Comparison of ENCODE assay signal across 17 cellular contexts in the genomic region with DNA sequence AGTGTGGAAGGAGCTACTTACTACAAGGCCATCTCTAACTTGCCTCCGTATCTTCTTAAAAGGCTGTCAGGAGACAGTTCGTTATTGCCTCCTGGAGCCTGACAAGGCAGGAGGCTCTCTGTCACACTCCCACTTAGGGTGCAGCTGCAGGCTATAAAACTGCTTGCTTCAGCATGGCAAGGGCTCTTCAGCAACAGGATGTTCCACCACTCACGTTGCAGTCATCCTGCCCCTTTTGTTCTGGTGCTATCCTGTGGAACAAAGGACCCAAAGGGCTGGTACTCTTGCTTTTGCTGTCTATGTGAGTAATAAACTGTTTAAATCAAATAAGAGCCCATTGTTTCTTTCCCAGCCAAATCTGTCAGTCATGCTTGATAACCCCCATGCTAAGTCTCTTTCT.
DNase-seq lines count a peak whose midpoint lies in the region; ATAC-seq and TF ChIP-seq lines count a peak whose summit lies in the region.
"Had no signal": no experiment of that assay in that cellular context is flagged by ENCODE, and none has a peak within 500 bp of the region (broad histone marks: within the 10 kb centered on the region; RNA-seq: fewer than 3 reads in every experiment).

No MANE protein-coding gene starts in this region.

- H3K79me1 ChIP-seq in mesendoderm (ENCODE audit: low read length), result no peaks in the 10 kb centered on the region

- H2BK15ac ChIP-seq in mesendoderm (replicated peaks; ENCODE audit: low read depth), result no peak overlapping the region

- no peak overlapping the region for H2AK5ac ChIP-seq in mesendoderm (ENCODE audit: low read length)

- H3K9me3 Mint-ChIP-seq in CD14-positive monocyte, result peaks cover 0 to 4% (median 0%) of the 10 kb centered on the region in 7 donors
- H3K9me3 Mint-ChIP-seq: activated naive CD8-positive, alpha-beta T cell treated with anti-CD3 and anti-CD28 coated beads, Interleukin-2, amount 10 ng/mL, durations not matched to agents 7 days and 5 days; mesothelial cell of epicardium; stimulated activated effector memory CD8-positive, alpha-beta T cell treated with anti-CD3 and anti-CD28 coated beads, Interleukin-12 subunit alpha, Interleukin-12 subunit beta, amount 100 ng/mL, for 72 hours had no signal

- H3K9ac ChIP-seq in mesendoderm (ENCODE audit: low read length), result no peak overlapping the region
- H3K9ac ChIP-seq: GM23248 had no signal

- no peaks in the 10 kb centered on the region for H3K4me1 ChIP-seq in mesendoderm (ENCODE audit: control insufficient read depth, low read depth, low read length)

- no peak overlapping the region for H3K4me3 ChIP-seq in mesendoderm (ENCODE audit: low read length)
- H3K4me3 ChIP-seq: esophagus squamous epithelium, GM23248 had no signal

- no peaks in the 10 kb centered on the region for H3K36me3 Mint-ChIP-seq in CD14-positive monocyte
- H3K36me3 Mint-ChIP-seq: activated naive CD8-positive, alpha-beta T cell treated with anti-CD3 and anti-CD28 coated beads, Interleukin-2, amount 10 ng/mL, durations not matched to agents 7 days and 5 days; mesothelial cell of epicardium; stimulated activated effector memory CD8-positive, alpha-beta T cell treated with anti-CD3 and anti-CD28 coated beads, Interleukin-12 subunit alpha, Interleukin-12 subunit beta, amount 100 ng/mL, for 72 hours had no signal

- no peak overlapping the region for H4K5ac ChIP-seq in mesendoderm (ENCODE audit: low read length)

- no peak overlapping the region for H3K4me3 Mint-ChIP-seq in CD14-positive monocyte
- H3K4me3 Mint-ChIP-seq: activated naive CD8-positive, alpha-beta T cell treated with anti-CD3 and anti-CD28 coated beads, Interleukin-2, amount 10 ng/mL, durations not matched to agents 7 days and 5 days; mesothelial cell of epicardium; stimulated activated effector memory CD8-positive, alpha-beta T cell treated with anti-CD3 and anti-CD28 coated beads, Interleukin-12 subunit alpha, Interleukin-12 subunit beta, amount 100 ng/mL, for 72 hours had no signal

- no peak overlapping the region for H2BK120ac ChIP-seq in mesendoderm (ENCODE audit: low read depth, low read length)

- no peak overlapping the region for H3K27ac ChIP-seq in mesendoderm (ENCODE audit: low read depth, low read length)
- H3K27ac ChIP-seq: esophagus squamous epithelium, GM23248 had no signal

- H3K27me3 Mint-ChIP-seq in CD14-positive monocyte (ENCODE audit: low read depth in 3 of 3), result peaks cover 0 to 2% (median 0%) of the 10 kb centered on the region in 3 donors
- H3K27me3 Mint-ChIP-seq: activated naive CD8-positive, alpha-beta T cell treated with anti-CD3 and anti-CD28 coated beads, Interleukin-2, amount 10 ng/mL, durations not matched to agents 7 days and 5 days had no signal

- TF ChIP-seq CTCF in CD14-positive monocyte (IDR thresholded peaks at IDR 0.05), result no peak

- H2BK5ac ChIP-seq in mesendoderm (ENCODE audit: low read length), result no peak overlapping the region

- H3K79me2 ChIP-seq in mesendoderm (ENCODE audit: control insufficient read depth, insufficient read depth, low read length), result no peaks in the 10 kb centered on the region

- H3K36me3 ChIP-seq in mesendoderm (ENCODE audit: control insufficient read depth, insufficient read depth, low read length), result no peaks in the 10 kb centered on the region
- H3K36me3 ChIP-seq: esophagus squamous epithelium had no signal

- no peak overlapping the region for H3K56ac ChIP-seq in mesendoderm (ENCODE audit: low read length)

- no peak overlapping the region for H3K23ac ChIP-seq in mesendoderm (ENCODE audit: low read length)

- H3K4me1 Mint-ChIP-seq in CD14-positive monocyte, result no peaks in the 10 kb centered on the region
- H3K4me1 Mint-ChIP-seq: activated naive CD8-positive, alpha-beta T cell treated with anti-CD3 and anti-CD28 coated beads, Interleukin-2, amount 10 ng/mL, durations not matched to agents 7 days and 5 days; stimulated activated effector memory CD8-positive, alpha-beta T cell treated with anti-CD3 and anti-CD28 coated beads, Interleukin-12 subunit alpha, Interleukin-12 subunit beta, amount 100 ng/mL, for 72 hours had no signal

- no peak overlapping the region for H3K4me2 ChIP-seq in mesendoderm (ENCODE audit: low read length)

- H4K8ac ChIP-seq in mesendoderm (ENCODE audit: low read depth, low read length), result no peak overlapping the region

- no CpG with 5 or more reads among the region's 3 CpGs for WGBS in mesendoderm (ENCODE audit: extremely low coverage, insufficient coverage, low lambda C conversion rate)

- no peak for ATAC-seq in GM21825 (IDR thresholded peaks at IDR 0.05; ENCODE audit: unreplicated experiment)
- ATAC-seq: SK-N-SH treated with all-trans-retinoic acid at 6 μM for 48 hours; stimulated activated effector memory CD8-positive, alpha-beta T cell treated with anti-CD3 and anti-CD28 coated beads, Interleukin-12 subunit alpha, Interleukin-12 subunit beta, amount 100 ng/mL, for 72 hours had no signal

- H3K18ac ChIP-seq in mesendoderm (ENCODE audit: low read length), result no peak overlapping the region

- H3K27me3 ChIP-seq in mesendoderm (ENCODE audit: insufficient read depth, low read length, poor library complexity), result no peaks in the 10 kb centered on the region
- H3K27me3 ChIP-seq: esophagus squamous epithelium had no signal

- no peak overlapping the region for H3K27ac Mint-ChIP-seq in CD14-positive monocyte
- H3K27ac Mint-ChIP-seq: activated naive CD8-positive, alpha-beta T cell treated with anti-CD3 and anti-CD28 coated beads, Interleukin-2, amount 10 ng/mL, durations not matched to agents 7 days and 5 days; mesothelial cell of epicardium; stimulated activated effector memory CD8-positive, alpha-beta T cell treated with anti-CD3 and anti-CD28 coated beads, Interleukin-12 subunit alpha, Interleukin-12 subunit beta, amount 100 ng/mL, for 72 hours had no signal

- no peak overlapping the region for H3K4ac ChIP-seq in mesendoderm (ENCODE audit: low read depth, low read length)

- DNase-seq in DMS79 (lab: John Stamatoyannopoulos, UW) (peak; percentile 80), NCI-H2029 treated with DMSO at 0.1 percent for 48 hours (lab: John Stamatoyannopoulos, UW) (peak; percentile 99), SHP77 treated with DMSO at 0.1 percent for 48 hours (lab: John Stamatoyannopoulos, UW) (peak; percentile 52), mesendoderm (peak; percentile 29), CD14-positive monocyte (ENCODE audit: low spot score) (no peak), Kasumi-1 (lab: John Stamatoyannopoulos, UW) (no peak)
- no peak for DNase-seq in activated T-cell treated with anti-CD3 and anti-CD28 coated beads, Interleukin-2, amount 50 U/mL, for 48 hours
- DNase-seq: activated CD4-positive, CD25-positive, alpha-beta regulatory T cell; activated CD8-positive, alpha-beta memory T cell treated with anti-CD3 and anti-CD28 coated beads, Interleukin-2, amount 50 U/mL, for 4 hours; activated naive CD8-positive, alpha-beta T cell treated with anti-CD3 and anti-CD28 coated beads, Interleukin-2, amount 10 ng/mL, durations not matched to agents 7 days and 5 days; esophagus squamous epithelium; GM23248; stimulated activated CD4-positive, alpha-beta T cell treated with anti-CD3 and anti-CD28 coated beads, Interleukin-4, amount 100 ng/mL, for 1 hour had no signal

- intact Hi-C loops in CD14-positive monocyte (cut with micrococcal nuclease), result no loop called here

Comparison
In these comparisons a context has a peak if more than half of its experiments do, and no peak if none do; other contexts are left out.
1. DNase-seq: peak in DMS79 (single experiment), NCI-H2029 treated with DMSO at 0.1 percent for 48 hours (single experiment), SHP77 treated with DMSO at 0.1 percent for 48 hours (single experiment) and mesendoderm (single experiment); none in CD14-positive monocyte (single experiment), activated T-cell treated with anti-CD3 and anti-CD28 coated beads, Interleukin-2, amount 50 U/mL, for 48 hours (0 of 2) and Kasumi-1 (0 of 2).